ENCODE assay signal across 23 cellular contexts in genomic region chr13:26664286-26664685, GRCh38.
"Had no signal": no experiment of that assay in that cellular context is flagged by ENCODE, and none has a peak within 500 bp of the region (broad histone marks: within the 10 kb centered on the region; RNA-seq: fewer than 3 reads in every experiment).

No MANE protein-coding gene starts in this region.

- H3K27me3 ChIP-seq: neural progenitor cell, sigmoid colon, stomach, testis, tibial artery, upper lobe of left lung, uterus had no signal

- ATAC-seq: effector memory CD8-positive, alpha-beta T cell; left colon; lower lobe of right lung; natural killer cell; psoas muscle; right cardiac atrium; stimulated activated effector memory CD8-positive, alpha-beta T cell treated with anti-CD3 and anti-CD28 coated beads, Interleukin-12 subunit alpha, Interleukin-12 subunit beta, amount 100 ng/mL, for 72 hours had no signal

- H2AFZ ChIP-seq: neural progenitor cell had no signal

- H3K36me3 ChIP-seq: left ventricle myocardium inferior, lower lobe of right lung, sigmoid colon, upper lobe of left lung, uterus had no signal

- H3K9me3 Mint-ChIP-seq: effector memory CD8-positive, alpha-beta T cell; immature natural killer cell; memory B cell; natural killer cell; neural progenitor cell; stimulated activated effector memory CD8-positive, alpha-beta T cell treated with anti-CD3 and anti-CD28 coated beads, Interleukin-12 subunit alpha, Interleukin-12 subunit beta, amount 100 ng/mL, for 72 hours had no signal

- H3K4me3 Mint-ChIP-seq: effector memory CD8-positive, alpha-beta T cell; immature natural killer cell; memory B cell; natural killer cell; neural progenitor cell; stimulated activated effector memory CD8-positive, alpha-beta T cell treated with anti-CD3 and anti-CD28 coated beads, Interleukin-12 subunit alpha, Interleukin-12 subunit beta, amount 100 ng/mL, for 72 hours had no signal

- H3K4me1 Mint-ChIP-seq: immature natural killer cell; memory B cell; natural killer cell; stimulated activated effector memory CD8-positive, alpha-beta T cell treated with anti-CD3 and anti-CD28 coated beads, Interleukin-12 subunit alpha, Interleukin-12 subunit beta, amount 100 ng/mL, for 72 hours had no signal

- H3K27ac Mint-ChIP-seq: effector memory CD8-positive, alpha-beta T cell; immature natural killer cell; memory B cell; natural killer cell; neural progenitor cell; stimulated activated effector memory CD8-positive, alpha-beta T cell treated with anti-CD3 and anti-CD28 coated beads, Interleukin-12 subunit alpha, Interleukin-12 subunit beta, amount 100 ng/mL, for 72 hours had no signal

- H3K36me3 Mint-ChIP-seq: immature natural killer cell; memory B cell; natural killer cell; stimulated activated effector memory CD8-positive, alpha-beta T cell treated with anti-CD3 and anti-CD28 coated beads, Interleukin-12 subunit alpha, Interleukin-12 subunit beta, amount 100 ng/mL, for 72 hours had no signal

- DNase-seq: cortex of kidney; effector memory CD8-positive, alpha-beta T cell; hypothalamus; immature natural killer cell; islet precursor cell; left colon; left ventricle myocardium inferior; lower lobe of right lung; natural killer cell; psoas muscle; right cardiac atrium; sigmoid colon; stimulated activated CD4-positive, alpha-beta T cell treated with anti-CD3 and anti-CD28 coated beads, Interleukin-2, amount 100 ng/mL, for 24 hours; stimulated activated CD4-positive, alpha-beta T cell treated with anti-CD3 and anti-CD28 coated beads, Interleukin-4, amount 100 ng/mL, for 24 hours; stimulated activated naive CD4-positive, alpha-beta T cell treated with Interleukin-2 at 50 U/mL for 16 hours; stomach; testis; tibial artery; upper lobe of left lung; uterus had no signal

- H3K27ac ChIP-seq: left ventricle myocardium inferior, lower lobe of right lung, neural progenitor cell, psoas muscle, sigmoid colon, stomach, testis, tibial artery, upper lobe of left lung, uterus had no signal

- H3K4me3 ChIP-seq: left ventricle myocardium inferior, lower lobe of right lung, neural progenitor cell, psoas muscle, sigmoid colon, stomach, testis, tibial artery, upper lobe of left lung, uterus had no signal

- H3K4me2 ChIP-seq: neural progenitor cell had no signal

- H3K4me1 ChIP-seq: lower lobe of right lung, psoas muscle, sigmoid colon, stomach, tibial artery, upper lobe of left lung, uterus had no signal

- H3K9me3 ChIP-seq: left ventricle myocardium inferior, lower lobe of right lung, psoas muscle, sigmoid colon, stomach, testis, tibial artery, upper lobe of left lung, uterus had no signal

- H3K9ac ChIP-seq: neural progenitor cell had no signal
